19 cellular contexts compared by ENCODE assay signal in the genomic region with DNA sequence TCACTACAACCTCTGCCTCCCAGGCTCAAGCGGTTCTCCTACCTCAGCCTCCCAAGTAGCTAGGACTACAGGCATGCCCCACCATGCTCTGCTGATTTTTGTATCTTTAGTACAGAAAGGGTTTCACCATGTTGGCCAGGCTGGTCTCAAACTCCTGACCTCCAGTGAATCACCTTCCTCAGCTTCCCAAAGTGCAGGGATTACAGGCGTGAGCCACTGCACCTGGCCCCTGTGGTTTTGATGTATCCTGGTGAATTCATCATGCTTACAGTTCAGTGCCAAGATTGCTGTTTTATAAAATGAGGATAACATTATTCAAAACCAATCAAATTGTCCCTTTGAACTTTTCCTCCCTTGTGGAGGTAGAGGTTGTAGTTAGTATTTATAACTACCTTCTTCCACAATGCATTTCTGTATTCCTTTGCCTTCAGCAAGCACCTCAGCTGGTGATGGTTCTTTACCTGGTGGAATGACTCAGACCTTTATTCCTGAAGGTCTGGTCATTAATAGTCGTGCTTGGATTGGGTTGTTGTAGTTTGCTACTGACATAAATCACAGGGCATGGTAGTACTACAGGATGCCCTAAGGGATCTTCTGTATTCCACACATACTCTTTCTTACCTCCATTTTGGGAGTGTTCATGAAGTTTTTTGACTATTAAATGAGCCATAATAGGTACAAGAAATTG.
"Had no signal": no experiment of that assay in that cellular context is flagged by ENCODE, and none has a peak within 500 bp of the region (broad histone marks: within the 10 kb centered on the region; RNA-seq: fewer than 3 reads in every experiment).

No MANE protein-coding gene starts in this region.

- DNase-seq: activated CD4-positive, alpha-beta T cell treated with anti-CD3 and anti-CD28 coated beads, Interleukin-2, amount 10 ng/mL, durations not matched to agents 7 days and 5 days; activated CD4-positive, CD25-positive, alpha-beta regulatory T cell treated with anti-CD3 and anti-CD28 coated beads, Interleukin-2, amount 50 U/mL, for 72 hours; activated CD8-positive, alpha-beta memory T cell treated with anti-CD3 and anti-CD28 coated beads, Interleukin-2, amount 10 ng/mL, durations not matched to agents 7 days and 5 days; activated CD8-positive, alpha-beta T cell treated with anti-CD3 and anti-CD28 coated beads for 36 hours; activated effector memory CD4-positive, alpha-beta T cell treated with anti-CD3 and anti-CD28 coated beads, Interleukin-2, amount 50 U/mL, for 16 hours; activated naive CD4-positive, alpha-beta T cell treated with anti-CD3 and anti-CD28 coated beads, Interleukin-2, amount 10 ng/mL, durations not matched to agents 7 days and 5 days; activated T-cell treated with anti-CD3 and anti-CD28 coated beads for 4 hours; amygdala; effector CD4-positive, alpha-beta T cell; esophagus squamous epithelium; heart left ventricle; left ventricle myocardium inferior; naive thymus-derived CD8-positive, alpha-beta T cell; stimulated activated CD4-positive, alpha-beta T cell treated with anti-CD3 and anti-CD28 coated beads, Interleukin-4, amount 100 ng/mL, for 24 hours; stimulated activated naive CD4-positive, alpha-beta T cell treated with Interleukin-2 at 50 U/mL for 16 hours had no signal

- H3K36me3 ChIP-seq: esophagus squamous epithelium, gastroesophageal sphincter, left ventricle myocardium inferior had no signal

- H3K9me3 ChIP-seq: esophagus squamous epithelium, gastroesophageal sphincter, heart left ventricle, left ventricle myocardium inferior, thoracic aorta had no signal

- ATAC-seq: activated CD8-positive, alpha-beta memory T cell treated with anti-CD3 and anti-CD28 coated beads, Interleukin-2, amount 10 ng/mL, durations not matched to agents 7 days and 5 days; activated CD8-positive, alpha-beta T cell treated with anti-CD3 and anti-CD28 coated beads for 36 hours; gastroesophageal sphincter; heart left ventricle; naive thymus-derived CD8-positive, alpha-beta T cell had no signal

- H3K27ac ChIP-seq: esophagus squamous epithelium, gastroesophageal sphincter, heart left ventricle, left ventricle myocardium inferior, thoracic aorta, VCaP had no signal

- H3K4me1 ChIP-seq: gastroesophageal sphincter had no signal

- FAIRE-seq: endometrium had no signal

- H3K27me3 ChIP-seq: esophagus squamous epithelium, gastroesophageal sphincter, heart left ventricle had no signal

- H3K4me3 ChIP-seq: esophagus squamous epithelium, gastroesophageal sphincter, heart left ventricle, left ventricle myocardium inferior, thoracic aorta had no signal
